ENCODE assay signal across 9 cellular contexts in the genomic region with DNA sequence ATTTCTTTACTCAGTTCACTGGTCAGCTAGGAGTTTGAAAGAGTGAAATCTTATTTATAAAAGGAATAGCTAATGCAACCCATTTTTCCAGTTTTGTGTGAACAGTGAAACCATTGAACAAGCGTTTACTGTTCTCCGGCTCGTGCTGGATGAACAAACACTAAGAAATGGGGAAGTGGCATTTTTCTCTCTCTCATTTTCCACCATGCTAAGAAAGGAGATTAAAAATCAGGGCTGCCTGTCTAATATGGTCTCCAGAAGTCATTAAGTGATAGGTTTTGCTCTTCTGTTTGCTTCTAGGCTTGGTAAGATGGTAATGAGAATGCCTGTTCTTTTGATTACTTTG. TPM values are rescaled to one million over a fixed set of nuclear protein-coding genes. Genes with fewer than 3 reads are reported as not detected.
DNase-seq lines count a peak whose midpoint lies in the region; ATAC-seq and TF ChIP-seq lines count a peak whose summit lies in the region.
"Had no signal": no experiment of that assay in that cellular context is flagged by ENCODE, and none has a peak within 500 bp of the region (broad histone marks: within the 10 kb centered on the region; RNA-seq: fewer than 3 reads in every experiment).

No MANE protein-coding gene starts in this region.

- no peak for ATAC-seq in DND-41 (ENCODE audit: insufficient read depth, low read depth)
- peak; percentile 41 for ATAC-seq in GM21526 (IDR thresholded peaks at IDR 0.05; ENCODE audit: low FRiP score, unreplicated experiment)
- ATAC-seq in body of pancreas = peak; percentile 18

- no peaks in the 10 kb centered on the region for H3K9me3 ChIP-seq in DND-41 (ENCODE audit: insufficient read depth, low read length, severe bottlenecking)
- no peaks in the 10 kb centered on the region for H3K9me3 ChIP-seq in body of pancreas

- intact Hi-C loops in body of pancreas (cut with DNase I) = no loop called here

- H3K4me1 ChIP-seq in DND-41 (ENCODE audit: insufficient read depth, low read length) = peaks cover 44% of the 10 kb centered on the region
- peaks cover 34% of the 10 kb centered on the region for H3K4me1 ChIP-seq in body of pancreas

- H3K36me3 ChIP-seq in DND-41 (ENCODE audit: insufficient read depth, low read length) = peaks cover 23% of the 10 kb centered on the region
- H3K36me3 ChIP-seq in body of pancreas (replicated peaks in 1 of 2; ENCODE audit: insufficient read depth in 1 of 2, low read depth in 2 of 2) = no peaks in the 10 kb centered on the region

- TF ChIP-seq CTCF in DND-41 (IDR thresholded peaks at IDR 0.05; ENCODE audit: borderline replicate concordance, extremely low read depth, low read length, poor library complexity, severe bottlenecking) = no peak
- TF ChIP-seq CTCF in body of pancreas (IDR thresholded peaks at IDR 0.05) = no peak
- no peak for TF ChIP-seq CTCF in mesothelial cell of epicardium (IDR thresholded peaks at IDR 0.05; ENCODE audit: unreplicated experiment)

- peaks cover 29% of the 10 kb centered on the region for H4K20me1 ChIP-seq in DND-41 (ENCODE audit: insufficient read depth, low read length)

- DNase-seq in DND-41 (no peak), body of pancreas (no peak), mesothelial cell of epicardium (ENCODE audit: low spot score in 2 of 2, unreplicated experiment in 2 of 2) (no peak), DMS114 treated with DMSO at 0.1 percent for 48 hours (lab: John Stamatoyannopoulos, UW; ENCODE audit: unreplicated experiment) (no peak), EL (no peak), glomerular visceral epithelial cell (ENCODE audit: extremely low spot score) (no peak)
- no peak for DNase-seq in Jurkat, Clone E6-1 (ENCODE audit: low read depth, low spot score)

- H3K79me2 ChIP-seq in DND-41 (ENCODE audit: insufficient read depth, low read length) = peaks cover 48% of the 10 kb centered on the region

- peak overlapping the region; percentile 77 for H3K27ac ChIP-seq in DND-41 (ENCODE audit: low read length)
- H3K27ac ChIP-seq in body of pancreas = peak overlapping the region; percentile 84 to 89 (median 85)

- TF ChIP-seq POLR2A in body of pancreas (IDR thresholded peaks at IDR 0.05) = no peak

- H3K27ac Mint-ChIP-seq in mesothelial cell of epicardium = peak overlapping the region; percentile 85

- peak overlapping the region; percentile 89 for H3K4me3 Mint-ChIP-seq in mesothelial cell of epicardium

- peak overlapping the region; percentile 90 for H2AFZ ChIP-seq in DND-41 (ENCODE audit: low read depth, low read length)

- H3K4me2 ChIP-seq in DND-41 (ENCODE audit: insufficient read depth, low read length) = peak overlapping the region; percentile 67

- peaks cover under 1% of the 10 kb centered on the region for H3K36me3 Mint-ChIP-seq in mesothelial cell of epicardium

- peaks cover 7% of the 10 kb centered on the region for H3K9me3 Mint-ChIP-seq in mesothelial cell of epicardium

- H3K4me1 Mint-ChIP-seq in mesothelial cell of epicardium = peaks cover 20% of the 10 kb centered on the region

- H3K4me3 ChIP-seq in DND-41 (ENCODE audit: low read depth in 1 of 2, low read length in 2 of 2) = peak overlapping the region; percentile 76 to 79
- H3K4me3 ChIP-seq in Jurkat, Clone E6-1 (ENCODE audit: low read length) = peak overlapping the region; percentile 95
- H3K4me3 ChIP-seq in body of pancreas = peak overlapping the region in 1 of 2 donors; percentile 70

- H3K9ac ChIP-seq in DND-41 (ENCODE audit: low read depth, low read length) = peak overlapping the region; percentile 87

- 7 to 10% methylated on average over 3 of the region's 3 CpGs for WGBS in body of pancreas, 2 donors

- H3K27me3 Mint-ChIP-seq in mesothelial cell of epicardium (ENCODE audit: low read depth) = no peaks in the 10 kb centered on the region

- H3K27me3 ChIP-seq in DND-41 (ENCODE audit: insufficient read depth, low read length, poor library complexity) (no peaks in the 10 kb centered on the region), body of pancreas (no peaks in the 10 kb centered on the region)

RNA-seq across cellular contexts. Expression of a gene that starts 0.8 kb away (rescaled TPM):
- polyA plus RNA-seq in Jurkat, Clone E6-1 (2012; ENCODE audit: insufficient read depth, insufficient read length) = 87.3 TPM
- total RNA-seq in body of pancreas = 10 to 100 TPM; 11.5 to 28.0 TPM
- 26.0 to 26.8 TPM (median 26.6 TPM) in 3 replicates for total RNA-seq in mesothelial cell of epicardium

RNA-seq across cellular contexts. Expression of a gene that starts 34.9 kb away (rescaled TPM):
- not detected for polyA plus RNA-seq in Jurkat, Clone E6-1 (2012; ENCODE audit: insufficient read depth, insufficient read length)
- total RNA-seq in body of pancreas (not detected), mesothelial cell of epicardium (0.20 to 0.38 TPM (median 0.31 TPM) in 3 replicates)
- total RNA-seq: T-helper 1 cell treated with Interleukin-12 subunit alpha and Interleukin-12 subunit beta and Interleukin-4 antibody, amounts not matched to agents 30 ng/mL and 1 ng/mL, for 36 hours had no signal

RNA-seq across cellular contexts. Expression of a gene that starts 39.6 kb away (rescaled TPM):
- 81.4 TPM for polyA plus RNA-seq in Jurkat, Clone E6-1 (2012; ENCODE audit: insufficient read depth, insufficient read length)
- total RNA-seq in body of pancreas = 10 to 100 TPM; 20.8 to 25.4 TPM
- total RNA-seq in mesothelial cell of epicardium = 12.4 to 14.3 TPM (median 12.7 TPM) in 3 replicates
